ENCODE assay signal across 9 cellular contexts in the genomic region with DNA sequence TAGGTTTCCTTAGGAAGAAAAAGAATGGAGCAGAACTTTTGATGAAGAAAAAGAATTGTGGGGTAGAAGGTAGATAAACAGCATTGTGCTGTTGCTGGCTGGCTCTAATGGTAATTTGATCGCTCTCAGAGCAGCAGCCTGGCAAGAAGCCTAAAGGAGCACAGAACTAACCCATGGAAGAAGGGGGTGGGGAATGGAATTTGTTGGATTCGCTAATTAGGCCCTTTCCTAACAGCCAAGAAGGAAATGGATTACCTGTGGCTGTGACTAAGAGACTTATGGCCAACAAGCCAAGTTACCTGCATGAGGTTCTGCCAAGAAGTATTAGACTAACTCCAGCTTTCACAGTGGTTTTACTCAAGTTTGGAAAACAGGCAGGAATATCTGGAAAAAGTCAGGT.
A peak's percentile ranks its signal among the peaks of the same experiment; 100 is the strongest.
DNase-seq lines count a peak whose midpoint lies in the region; ATAC-seq and TF ChIP-seq lines count a peak whose summit lies in the region.
"Had no signal": no experiment of that assay in that cellular context is flagged by ENCODE, and none has a peak within 500 bp of the region (broad histone marks: within the 10 kb centered on the region; RNA-seq: fewer than 3 reads in every experiment).

No MANE protein-coding gene starts in this region.

- H3K4me1 ChIP-seq in lung (ENCODE audit: control insufficient read depth in 2 of 2, insufficient read depth in 2 of 2, low read length in 2 of 2) (peaks cover 0 to 1% of the 10 kb centered on the region in 2 donors), HAP-1 (no peaks in the 10 kb centered on the region)

- no peak overlapping the region for H3K4me3 ChIP-seq in brain microvascular endothelial cell (ENCODE audit: low read depth, low read length)
- H3K4me3 ChIP-seq in lung: no peak overlapping the region
- H3K4me3 ChIP-seq in dorsolateral prefrontal cortex: no peak overlapping the region
- H3K4me3 ChIP-seq in HAP-1: no peak overlapping the region

- in situ Hi-C loops in brain microvascular endothelial cell (cut with HindIII; ENCODE audit: low pct_ligation_motif_present, low sequenced_read_pairs): no loop called here
- in situ Hi-C loops in HAP-1 (cut with MboI; ENCODE audit: low sequenced_read_pairs): no loop called here

- H3K27ac ChIP-seq in brain microvascular endothelial cell (no peak overlapping the region), lung (ENCODE audit: low read depth in 1 of 2, low read length in 1 of 2) (no peak overlapping the region), dorsolateral prefrontal cortex (peak overlapping the region in 1 of 59 donors; percentile 10)

- intact Hi-C loops in dorsolateral prefrontal cortex (cut with DNase I): no loop called here

- ATAC-seq in lung (ENCODE audit: insufficient read depth, low FRiP score): peak; percentile 22

- WGBS in lung, 2 donors: 35 to 51% methylated on average over 2 of the region's 2 CpGs

- H3K9me3 ChIP-seq in lung (ENCODE audit: control insufficient read depth in 2 of 2, insufficient read depth in 1 of 2, low read length in 1 of 2) (peaks cover 0 to 1% of the 10 kb centered on the region in 2 donors), HAP-1 (no peaks in the 10 kb centered on the region)

- H3K27me3 ChIP-seq in brain microvascular endothelial cell (replicated peaks) (no peaks in the 10 kb centered on the region), lung (ENCODE audit: control insufficient read depth, insufficient read depth) (no peaks in the 10 kb centered on the region), dorsolateral prefrontal cortex (no peaks in the 10 kb centered on the region), HAP-1 (ENCODE audit: low read depth) (peaks cover 6% of the 10 kb centered on the region; the same call in 1 of the 2 replicates)

- H3K36me3 ChIP-seq in brain microvascular endothelial cell (replicated peaks) (no peaks in the 10 kb centered on the region), lung (ENCODE audit: control insufficient read depth in 2 of 2, insufficient read depth in 2 of 2, low read length in 2 of 2) (no peaks in the 10 kb centered on the region), HAP-1 (replicated peaks) (no peaks in the 10 kb centered on the region)

- peak; percentile 92 for DNase-seq in DMS153 (lab: John Stamatoyannopoulos, UW)
- DNase-seq in NCI-H2029 treated with DMSO at 0.1 percent for 48 hours (lab: John Stamatoyannopoulos, UW): peak; percentile 90
- peak; percentile 24 for DNase-seq in brain microvascular endothelial cell
- DNase-seq in lung (ENCODE audit: low spot score): peak; percentile 44
- no peak for DNase-seq in dorsolateral prefrontal cortex
- no peak for DNase-seq in stimulated activated CD4-positive, alpha-beta T cell treated with anti-CD3 and anti-CD28 coated beads, Interleukin-12 subunit alpha, Interleukin-12 subunit beta, amount 100 ng/mL, for 4 hours
- DNase-seq in HAP-1 (ENCODE audit: low spot score in 2 of 2): no peak
- no peak for DNase-seq in SK-N-DZ (ENCODE audit: low spot score)
- DNase-seq: activated CD4-positive, CD25-positive, alpha-beta regulatory T cell had no signal

- TF ChIP-seq CTCF in brain microvascular endothelial cell (IDR thresholded peaks at IDR 0.05; ENCODE audit: low read depth, low read length, missing control alignments): no peak
- no peak for TF ChIP-seq CTCF in lung (IDR thresholded peaks at IDR 0.05; ENCODE audit: control extremely low read depth, extremely low read depth)
- TF ChIP-seq CTCF in dorsolateral prefrontal cortex (IDR thresholded peaks at IDR 0.05 in 54 of 56, conservative IDR thresholded peaks at IDR 0.05 in 2 of 56; ENCODE audit: low read depth in 1 of 56, partially characterized antibody in 56 of 56): no peak

Comparison
In these comparisons a context has a peak if more than half of its experiments do, and no peak if none do; other contexts are left out.
1. DNase-seq: peak in DMS153 (single experiment), NCI-H2029 treated with DMSO at 0.1 percent for 48 hours (single experiment), brain microvascular endothelial cell (single experiment) and lung (single experiment); none in dorsolateral prefrontal cortex (0 of 10), stimulated activated CD4-positive, alpha-beta T cell treated with anti-CD3 and anti-CD28 coated beads, Interleukin-12 subunit alpha, Interleukin-12 subunit beta, amount 100 ng/mL, for 4 hours (single experiment), HAP-1 (0 of 2) and SK-N-DZ (single experiment).